ENCODE assay signal across 19 cellular contexts in genomic region chr5:103744159-103744558, GRCh38.
A peak's percentile ranks its signal among the peaks of the same experiment; 100 is the strongest.
DNase-seq lines count a peak whose midpoint lies in the region; ATAC-seq, FAIRE-seq and TF ChIP-seq lines count a peak whose summit lies in the region.
"Had no signal": no experiment of that assay in that cellular context is flagged by ENCODE, and none has a peak within 500 bp of the region (broad histone marks: within the 10 kb centered on the region; RNA-seq: fewer than 3 reads in every experiment).

No MANE protein-coding gene starts in this region.

- no peaks in the 10 kb centered on the region for H3K27me3 ChIP-seq in vagina
- H3K27me3 ChIP-seq in CD4-positive, alpha-beta T cell (ENCODE audit: control insufficient read depth, insufficient read depth, low read length), result no peaks in the 10 kb centered on the region
- H3K27me3 ChIP-seq: BLaER1 treated with 17β-estradiol and CSF1 and Interleukin-3, amounts not matched to agents 10 nM and 100 nM; SJCRH30 had no signal

- H3K27ac ChIP-seq in vagina, result no peak overlapping the region
- no peak overlapping the region for H3K27ac ChIP-seq in CD4-positive, alpha-beta T cell (ENCODE audit: low read depth, low read length)
- H3K27ac ChIP-seq: BLaER1 treated with 17β-estradiol and CSF1 and Interleukin-3, amounts not matched to agents 10 nM and 100 nM; SJCRH30 had no signal

- no peak overlapping the region for H3K4me3 ChIP-seq in AG10803 (ENCODE audit: low read length)
- no peak overlapping the region for H3K4me3 ChIP-seq in vagina
- H3K4me3 ChIP-seq: BLaER1 treated with 17β-estradiol and CSF1 and Interleukin-3, amounts not matched to agents 10 nM and 100 nM; SJCRH30 had no signal

- H3K27ac Mint-ChIP-seq in CD4-positive, alpha-beta T cell, result no peak overlapping the region
- H3K27ac Mint-ChIP-seq: activated naive CD4-positive, alpha-beta T cell treated with anti-CD3 and anti-CD28 coated beads, Interleukin-2, amount 50 U/mL, for 72 hours had no signal

- CTCF ChIA-PET in CD4-positive, alpha-beta T cell (lab: Charles Lee), result no interaction called here

- peak; percentile 4 for DNase-seq in AG10803 (ENCODE audit: low read depth)
- DNase-seq in HTR-8/SVneo (ENCODE audit: insufficient read length, low spot score), result peak; percentile 2
- peak; percentile 6 for DNase-seq in amniotic stem cell (lab: John Stamatoyannopoulos, UW)
- DNase-seq in glomerular visceral epithelial cell (ENCODE audit: extremely low spot score), result peak; percentile 80
- DNase-seq in GOT3 (lab: John Stamatoyannopoulos, UW), result no peak
- no peak for DNase-seq in vagina (ENCODE audit: extremely low spot score in 2 of 2)
- no peak for DNase-seq in CD4-positive, alpha-beta T cell
- DNase-seq: cortex of kidney; GF-D8; islet precursor cell; NCI-H1436 treated with DMSO at 0.1 percent for 48 hours; NCI-H748 treated with DMSO at 0.1 percent for 48 hours; SJCRH30; stimulated activated CD4-positive, alpha-beta T cell treated with anti-CD3 and anti-CD28 coated beads, Interleukin-4, amount 100 ng/mL, for 1 hour; stimulated activated naive CD4-positive, alpha-beta T cell had no signal

- POLR2A ChIA-PET in CD4-positive, alpha-beta T cell (lab: Charles Lee), result no interaction called here

- no peaks in the 10 kb centered on the region for H3K36me3 ChIP-seq in vagina
- H3K36me3 ChIP-seq: BLaER1 treated with 17β-estradiol and CSF1 and Interleukin-3, amounts not matched to agents 10 nM and 100 nM; SJCRH30 had no signal

- intact Hi-C loops in vagina (cut with DNase I), result no loop called here
- intact Hi-C loops in CD4-positive, alpha-beta T cell (cut with DNase I, micrococcal nuclease), result no loop called here

- H3K4me3 Mint-ChIP-seq in CD4-positive, alpha-beta T cell, result no peak overlapping the region

- H3K9me3 Mint-ChIP-seq in CD4-positive, alpha-beta T cell, result peaks cover 5% of the 10 kb centered on the region
- H3K9me3 Mint-ChIP-seq: activated naive CD4-positive, alpha-beta T cell treated with anti-CD3 and anti-CD28 coated beads, Interleukin-2, amount 50 U/mL, for 72 hours had no signal

- no peaks in the 10 kb centered on the region for H3K9me3 ChIP-seq in vagina
- H3K9me3 ChIP-seq in CD4-positive, alpha-beta T cell (ENCODE audit: control insufficient read depth, low read length), result no peaks in the 10 kb centered on the region
- H3K9me3 ChIP-seq: BLaER1 treated with 17β-estradiol and CSF1 and Interleukin-3, amounts not matched to agents 10 nM and 100 nM; SJCRH30 had no signal

- H3K4me1 ChIP-seq in vagina, result peaks cover 11% of the 10 kb centered on the region
- H3K4me1 ChIP-seq: BLaER1 treated with 17β-estradiol and CSF1 and Interleukin-3, amounts not matched to agents 10 nM and 100 nM; SJCRH30 had no signal

- FAIRE-seq in HTR-8/SVneo (lab: Jason Lieb, UNC), result no peak
- FAIRE-seq: frontal cortex had no signal

- TF ChIP-seq CTCF in AG10803 (conservative IDR thresholded peaks at IDR 0.05; ENCODE audit: low read length), result no peak
- no peak for TF ChIP-seq CTCF in vagina (IDR thresholded peaks at IDR 0.05)
- TF ChIP-seq CTCF in CD4-positive, alpha-beta T cell (IDR thresholded peaks at IDR 0.05), result no peak

- no peaks in the 10 kb centered on the region for H3K27me3 Mint-ChIP-seq in CD4-positive, alpha-beta T cell

- no peak for TF ChIP-seq POLR2A in vagina (IDR thresholded peaks at IDR 0.05)

- no peak for ATAC-seq in GM21423 (IDR thresholded peaks at IDR 0.05; ENCODE audit: unreplicated experiment)
- no peak for ATAC-seq in CD4-positive, alpha-beta T cell (ENCODE audit: poor library complexity)
- ATAC-seq: activated naive CD4-positive, alpha-beta T cell treated with anti-CD3 and anti-CD28 coated beads, Interleukin-2, amount 50 U/mL, for 72 hours had no signal

- no peaks in the 10 kb centered on the region for H3K36me3 Mint-ChIP-seq in CD4-positive, alpha-beta T cell (ENCODE audit: low read depth)
- H3K36me3 Mint-ChIP-seq: activated naive CD4-positive, alpha-beta T cell treated with anti-CD3 and anti-CD28 coated beads, Interleukin-2, amount 50 U/mL, for 72 hours had no signal

- H3K4me1 Mint-ChIP-seq in CD4-positive, alpha-beta T cell (ENCODE audit: low read depth), result no peaks in the 10 kb centered on the region

Comparison
In these comparisons a context has a peak if more than half of its experiments do, and no peak if none do; other contexts are left out.
1. DNase-seq: peak in AG10803 (single experiment), HTR-8/SVneo (single experiment), amniotic stem cell (single experiment) and glomerular visceral epithelial cell (single experiment); none in GOT3 (single experiment), vagina (0 of 2) and CD4-positive, alpha-beta T cell (0 of 10).